ENCODE assay signal across 8 cellular contexts in genomic region chr12:121240484-121241202, GRCh38.
DNase-seq lines count a peak whose midpoint lies in the region; ATAC-seq and TF ChIP-seq lines count a peak whose summit lies in the region.

No MANE protein-coding gene starts in this region.

- H3K9me3 Mint-ChIP-seq in nephron: no peaks in the 10 kb centered on the region

- peaks cover 26% of the 10 kb centered on the region for H3K36me3 Mint-ChIP-seq in nephron (ENCODE audit: low read depth)

- DNase-seq in GM13976 (ENCODE audit: low spot score) (peak; percentile 67), hippocampal formation (lab: John Stamatoyannopoulos, UW) (no peak), glomerular visceral epithelial cell (ENCODE audit: extremely low spot score) (no peak)
- DNase-seq in activated CD4-positive, alpha-beta T cell treated with anti-CD3 and anti-CD28 coated beads, Interleukin-2, amount 50 U/mL, for 24 hours (ENCODE audit: low read depth in 1 of 2, low spot score in 1 of 2): peak; percentile 54 to 65
- DNase-seq in effector CD8-positive, alpha-beta T cell (lab: John Stamatoyannopoulos, UW): peak; percentile 96
- DNase-seq in stimulated activated naive CD4-positive, alpha-beta T cell treated with Interleukin-2 at 50 U/mL for 16 hours (lab: John Stamatoyannopoulos, UW): peak; percentile 84

- ATAC-seq in GM18867 (IDR thresholded peaks at IDR 0.05; ENCODE audit: unreplicated experiment): no peak

- H3K27me3 Mint-ChIP-seq in nephron (ENCODE audit: low read depth): no peaks in the 10 kb centered on the region

- peaks cover 42% of the 10 kb centered on the region for H3K4me1 Mint-ChIP-seq in nephron

- TF ChIP-seq CTCF in GM13976 (IDR thresholded peaks at IDR 0.05; ENCODE audit: borderline replicate concordance, control extremely low read depth, extremely low read depth, insufficient read depth, missing control alignments) (no peak), nephron (IDR thresholded peaks at IDR 0.05; ENCODE audit: unreplicated experiment in 3 of 3) (no peak)

- in situ Hi-C loops in GM13976 (cut with MboI; ENCODE audit: low sequenced_read_pairs, unreplicated experiment): no loop called here

- H3K4me3 Mint-ChIP-seq in nephron: peak overlapping the region; percentile 59 to 67 (median 62)

- peak overlapping the region; percentile 96 to 99 (median 98) for H3K27ac Mint-ChIP-seq in nephron

Comparison
In these comparisons a context has a peak if more than half of its experiments do, and no peak if none do; other contexts are left out.
1. DNase-seq: peak in GM13976 (single experiment), activated CD4-positive, alpha-beta T cell treated with anti-CD3 and anti-CD28 coated beads, Interleukin-2, amount 50 U/mL, for 24 hours (2 of 2), effector CD8-positive, alpha-beta T cell (single experiment) and stimulated activated naive CD4-positive, alpha-beta T cell treated with Interleukin-2 at 50 U/mL for 16 hours (single experiment); none in hippocampal formation (0 of 2) and glomerular visceral epithelial cell (single experiment).